In genomic region chr19:12140545-12141404, GRCh38 we compare ENCODE assay signal across 8 cellular contexts. TPM values are rescaled to one million over a fixed set of nuclear protein-coding genes. Genes with fewer than 3 reads are reported as not detected.
A peak's percentile ranks its signal among the peaks of the same experiment; 100 is the strongest.
DNase-seq lines count a peak whose midpoint lies in the region; ATAC-seq and TF ChIP-seq lines count a peak whose summit lies in the region.

No MANE protein-coding gene starts in this region.

- TF ChIP-seq CTCF in activated B cell treated with CpG ODN at 0.5 μM for 24 hours (IDR thresholded peaks at IDR 0.05) (peak; percentile 90), cardiac fibroblast (IDR thresholded peaks at IDR 0.05; ENCODE audit: low read depth, low read length) (peak; percentile 86), spleen (IDR thresholded peaks at IDR 0.05 in 8 of 11, conservative IDR thresholded peaks at IDR 0.05 in 3 of 11) (peak; percentile 68 to 97 (median 89))

- 2 to 6% (median 3%) methylated on average over 15 to 17 of the region's 17 CpGs for WGBS in spleen, 5 donors

- H3K9me3 ChIP-seq in spleen, result peaks cover 0 to 16% (median 15%) of the 10 kb centered on the region in 8 donors

- peaks cover 21% of the 10 kb centered on the region for H3K36me3 Mint-ChIP-seq in activated B cell treated with CpG ODN at 0.5 μM for 24 hours (ENCODE audit: low read depth)

- POLR2A ChIA-PET in activated B cell treated with CpG ODN at 0.5 μM for 24 hours (lab: Charles Lee), result interaction anchor here (0.6 to 2.6 kb wide), 16 partner anchors 9 to 343 kb away, joined by 3 to 31 read pairs (median 8); partner anchors contain the start of genes ZNF136, ZNF433, ZNF442 and ZNF491

- H3K4me3 ChIP-seq in cardiac fibroblast (replicated peaks in 1 of 2; ENCODE audit: low read depth in 2 of 2, low read length in 2 of 2) (peak overlapping the region; percentile 77 to 83), spleen (peak overlapping the region; percentile 87 to 98 (median 92))

- no peaks in the 10 kb centered on the region for H3K27me3 Mint-ChIP-seq in activated B cell treated with CpG ODN at 0.5 μM for 24 hours

- H3K27ac Mint-ChIP-seq in activated B cell treated with CpG ODN at 0.5 μM for 24 hours, result peak overlapping the region; percentile 83

- peaks cover 33% of the 10 kb centered on the region for H3K4me1 Mint-ChIP-seq in activated B cell treated with CpG ODN at 0.5 μM for 24 hours

- TF ChIP-seq POLR2A in spleen (IDR thresholded peaks at IDR 0.05), result no peak

- CTCF ChIA-PET in activated B cell treated with CpG ODN at 0.5 μM for 24 hours (lab: Charles Lee), result interaction anchor here (0.7 to 3.3 kb wide), 24 partner anchors 9 to 343 kb away, joined by 3 to 48 read pairs (median 3); partner anchors contain the start of genes ZNF491, ZNF625, ZNF700 and ZNF763

- intact Hi-C loops in activated B cell treated with CpG ODN at 0.5 μM for 24 hours (cut with micrococcal nuclease), result loop anchor here (1.0 to 5.0 kb wide), 10 partner anchors 22 to 440 kb away; partner anchors contain the start of genes ZNF136 and ZNF440
- intact Hi-C loops in spleen (cut with DNase I; ENCODE audit: low total_unique reads), result loop anchor here (2.0 kb wide), 1 partner anchor 82 kb away; no protein-coding TSS in a partner anchor

- H3K27me3 ChIP-seq in spleen (replicated peaks in 1 of 7), result no peaks in the 10 kb centered on the region

- peak overlapping the region; percentile 97 for H3K4me3 Mint-ChIP-seq in activated B cell treated with CpG ODN at 0.5 μM for 24 hours

- H3K27ac ChIP-seq in spleen, result peak overlapping the region in 6 of 8 donors; percentile 72 to 89 (median 87)

- H3K36me3 ChIP-seq in spleen, result peaks cover 7 to 39% (median 19%) of the 10 kb centered on the region in 6 donors

- DNase-seq in GM04504 (ENCODE audit: low read depth) (peak; percentile 68), NCI-H2196 treated with DMSO at 0.1 percent for 48 hours (lab: John Stamatoyannopoulos, UW; ENCODE audit: unreplicated experiment) (peak; percentile 88), activated B cell treated with CpG ODN at 0.5 μM for 24 hours (peak; percentile 71), cardiac fibroblast (ENCODE audit: low read depth in 2 of 2) (peak; percentile 88 to 90), iris pigment epithelial cell (ENCODE audit: low read depth) (peak; percentile 81), spleen (peak; percentile 95)

- ATAC-seq in HG02970 (IDR thresholded peaks at IDR 0.05; ENCODE audit: low FRiP score, unreplicated experiment) (peak; percentile 42), activated B cell treated with CpG ODN at 0.5 μM for 24 hours (ENCODE audit: low read depth) (peak; percentile 55), GM18873 (IDR thresholded peaks at IDR 0.05; ENCODE audit: low FRiP score, unreplicated experiment) (no peak)

- H3K4me1 ChIP-seq in spleen, result peaks cover 19 to 43% (median 26%) of the 10 kb centered on the region in 6 donors

- peaks cover 7% of the 10 kb centered on the region for H3K9me3 Mint-ChIP-seq in activated B cell treated with CpG ODN at 0.5 μM for 24 hours

RNA-seq across cellular contexts. Expression of gene ZNF20, which starts 0.6 kb away (rescaled TPM):
- total RNA-seq in activated B cell treated with CpG ODN at 0.5 μM for 24 hours, result 4.2 and 8.5 TPM in 2 replicates
- total RNA-seq in spleen, result 1 to 10 TPM; 3.1 to 5.5 (median 4.1) TPM
- polyA plus RNA-seq in spleen, result 1 to 10 TPM; 2.0 to 2.8 (median 2.7) TPM

RNA-seq across cellular contexts. Expression of gene ZNF625, which starts 15.8 kb away (rescaled TPM):
- total RNA-seq in activated B cell treated with CpG ODN at 0.5 μM for 24 hours (6.5 and 8.1 TPM in 2 replicates), spleen (1 to 10 TPM; 4.0 to 7.9 (median 5.6) TPM)
- polyA plus RNA-seq in spleen, result 1 to 10 TPM; 1.2 to 3.6 (median 2.0) TPM

RNA-seq across cellular contexts. Expression of gene ZNF136, which starts 22.1 kb away (rescaled TPM):
- total RNA-seq in activated B cell treated with CpG ODN at 0.5 μM for 24 hours, result 20.4 and 24.6 TPM in 2 replicates
- total RNA-seq in spleen, result 10 to 100 TPM; 16.3 to 20.1 (median 17.8) TPM
- polyA plus RNA-seq in spleen, result 1 to 10 TPM; 5.5 to 7.4 (median 5.6) TPM
